In genomic region chr19:2888739-2889224, GRCh38 we compare ENCODE assay signal across 8 cellular contexts. TPM values are rescaled to one million over a fixed set of nuclear protein-coding genes. Genes with fewer than 3 reads are reported as not detected.
DNase-seq lines count a peak whose midpoint lies in the region; ATAC-seq and TF ChIP-seq lines count a peak whose summit lies in the region.

No MANE protein-coding gene starts in this region.

- H3K4me3 ChIP-seq in IMR-90 (ENCODE audit: insufficient read depth, low read depth, low read length): no peak overlapping the region

- H3K4me1 ChIP-seq in IMR-90 (ENCODE audit: control insufficient read depth, insufficient read depth, low read length): no peaks in the 10 kb centered on the region

- no peak overlapping the region for H3K4ac ChIP-seq in IMR-90 (ENCODE audit: low read depth, low read length)

- H3K27ac Mint-ChIP-seq in glutamatergic neuron (ENCODE audit: unreplicated experiment): no peak overlapping the region

- BruUV-seq in IMR-90 (replicated peaks; lab: Mats Ljungman, UMichigan): no TSS peak

- no peak overlapping the region for H3K23ac ChIP-seq in IMR-90 (ENCODE audit: low read depth, low read length)

- TF ChIP-seq RAD21 in IMR-90 (IDR thresholded peaks at IDR 0.05; ENCODE audit: low read length): no peak

- H4K5ac ChIP-seq in IMR-90 (ENCODE audit: low read depth, low read length): no peak overlapping the region

- H3K18ac ChIP-seq in IMR-90 (ENCODE audit: low read depth, low read length): no peak overlapping the region

- in situ Hi-C loops in IMR-90 (cut with MboI; ENCODE audit: low sequenced_read_pairs): no loop called here

- ATAC-seq in IMR-90 (ENCODE audit: low read depth) (no peak), esophagus mucosa (peak; percentile 39), GM18867 (IDR thresholded peaks at IDR 0.05; ENCODE audit: unreplicated experiment) (no peak), HG03378 (IDR thresholded peaks at IDR 0.05; ENCODE audit: unreplicated experiment) (no peak), GM21367 (IDR thresholded peaks at IDR 0.05; ENCODE audit: unreplicated experiment) (no peak)

- no peak overlapping the region for H3K4me3 Mint-ChIP-seq in glutamatergic neuron (ENCODE audit: unreplicated experiment)

- H2BK120ac ChIP-seq in IMR-90 (ENCODE audit: low read depth, low read length): no peak overlapping the region

- CTCF ChIA-PET in IMR-90 (lab: Yijun Ruan, JAX): interaction anchor here (1.3 to 1.7 kb wide), 2 partner anchors 12 to 62 kb away, joined by 9 to 10 read pairs; partner anchors contain the start of gene ZNF57

- H3K9ac ChIP-seq in IMR-90 (ENCODE audit: low read depth, low read length): no peak overlapping the region

- dilution Hi-C loops in IMR-90 (cut with HindIII; ENCODE audit: low sequenced_read_pairs, unreplicated experiment): no loop called here

- H3K36me3 ChIP-seq in IMR-90 (ENCODE audit: control insufficient read depth, insufficient read depth, low read length): no peaks in the 10 kb centered on the region

- no peak overlapping the region for H2BK5ac ChIP-seq in IMR-90 (ENCODE audit: low read depth, low read length, poor library complexity, severe bottlenecking)

- H4K20me1 ChIP-seq in IMR-90 (ENCODE audit: insufficient read depth, low read length): no peaks in the 10 kb centered on the region

- no peak overlapping the region for H2AK5ac ChIP-seq in IMR-90 (ENCODE audit: low read depth, low read length)

- no peaks in the 10 kb centered on the region for H3K4me1 Mint-ChIP-seq in glutamatergic neuron (ENCODE audit: low read depth, unreplicated experiment)

- H2AK9ac ChIP-seq in IMR-90 (replicated peaks; ENCODE audit: low read depth, low read length, poor library complexity): no peak overlapping the region

- DNase-seq in IMR-90 (no peak), glutamatergic neuron (no peak)
- DNase-seq in activated CD4-positive, CD25-positive, alpha-beta regulatory T cell (lab: John Stamatoyannopoulos, UW): peak; percentile 14 to 36 (median 23)
- peak in 2 of 3 experiments; percentile 37 to 66 for DNase-seq in stimulated activated CD4-positive, alpha-beta T cell treated with anti-CD3 and anti-CD28 coated beads, TNF-alpha, amount 100 ng/mL, for 24 hours (ENCODE audit: low read depth in 3 of 3)

- no peak overlapping the region for H3K14ac ChIP-seq in IMR-90 (replicated peaks; ENCODE audit: low read depth, low read length)

- no peak overlapping the region for H4K91ac ChIP-seq in IMR-90 (ENCODE audit: insufficient read depth, low read depth, low read length)

- no peak for TF ChIP-seq POLR2A in IMR-90 (IDR thresholded peaks at IDR 0.05; ENCODE audit: low read depth, low read length)

- H3K27me3 ChIP-seq in IMR-90 (ENCODE audit: control insufficient read depth, insufficient read depth, low read length): 0 out of 2 replicates have a peak, but pooled peaks cover 2% of the 10 kb centered on the region

- H4K8ac ChIP-seq in IMR-90 (ENCODE audit: low read depth in 2 of 2, low read length in 2 of 2): no peak overlapping the region

- H3K79me1 ChIP-seq in IMR-90 (ENCODE audit: low read depth in 1 of 2, low read length in 2 of 2): no peaks in the 10 kb centered on the region

- no peak overlapping the region for H3K27ac ChIP-seq in IMR-90 (ENCODE audit: insufficient read depth, low read length)

- H3K36me3 Mint-ChIP-seq in glutamatergic neuron (ENCODE audit: unreplicated experiment): no peaks in the 10 kb centered on the region

- H2BK20ac ChIP-seq in IMR-90 (ENCODE audit: low read depth, low read length): no peak overlapping the region

- peaks cover 4% of the 10 kb centered on the region for H3K9me3 Mint-ChIP-seq in glutamatergic neuron (ENCODE audit: unreplicated experiment)

- no peaks in the 10 kb centered on the region for H3K27me3 Mint-ChIP-seq in glutamatergic neuron (ENCODE audit: unreplicated experiment)

- intact Hi-C loops in IMR-90 (cut with micrococcal nuclease): no loop called here

- H2AFZ ChIP-seq in IMR-90 (replicated peaks; ENCODE audit: low read length, poor library complexity): peak overlapping the region; percentile 21

- no peak overlapping the region for H2BK15ac ChIP-seq in IMR-90 (ENCODE audit: low read depth, low read length)

- POLR2A ChIA-PET in IMR-90 (lab: Charles Lee; ENCODE audit: unreplicated experiment): no interaction called here

- WGBS in IMR-90 (ENCODE audit: extremely low coverage in 2 of 2, insufficient read length in 1 of 2), 2 experiments: 81% methylated on average over 18 of the region's 36 CpGs; no CpG with 5 or more reads in 1 of the 2 experiments

- no peak for TF ChIP-seq CTCF in IMR-90 (conservative IDR thresholded peaks at IDR 0.05; ENCODE audit: low read depth, low read length)
- no peak for TF ChIP-seq CTCF in glutamatergic neuron (IDR thresholded peaks at IDR 0.05; ENCODE audit: partially characterized antibody, unreplicated experiment)

- H3K56ac ChIP-seq in IMR-90 (ENCODE audit: extremely low read depth, insufficient read depth, low read length): no peak overlapping the region

- H3K9me1 ChIP-seq in IMR-90 (ENCODE audit: insufficient read depth, low read length): no peaks in the 10 kb centered on the region

- no peak overlapping the region for H3K4me2 ChIP-seq in IMR-90 (ENCODE audit: low read depth, low read length)

- no peaks in the 10 kb centered on the region for H3K9me3 ChIP-seq in IMR-90 (ENCODE audit: control insufficient read depth, insufficient read depth, low read length)

TF ChIP-seq in IMR-90, 13 proteins besides CTCF, POLR2A, EP300 and RAD21:
- TF ChIP-seq CHD1 (IDR thresholded peaks at IDR 0.05; ENCODE audit: low read depth, low read length) (no peak), USF2 (IDR thresholded peaks at IDR 0.05; ENCODE audit: low read depth, low read length) (no peak), SMC3 (IDR thresholded peaks at IDR 0.05; ENCODE audit: low read depth, low read length) (no peak), BHLHE40 (IDR thresholded peaks at IDR 0.05; ENCODE audit: low read depth, low read length) (no peak), RCOR1 (IDR thresholded peaks at IDR 0.05; ENCODE audit: insufficient replicate concordance, low read length) (no peak), ELK1 (IDR thresholded peaks at IDR 0.05; ENCODE audit: borderline replicate concordance, low read depth, low read length) (no peak), MXI1 (IDR thresholded peaks at IDR 0.05; ENCODE audit: borderline replicate concordance, low read depth, low read length) (no peak), MAZ (IDR thresholded peaks at IDR 0.05; ENCODE audit: borderline replicate concordance, low read depth, low read length) (no peak), RFX5 (IDR thresholded peaks at IDR 0.05; ENCODE audit: low read depth, low read length) (no peak), MAFK (IDR thresholded peaks at IDR 0.05; ENCODE audit: low read depth, low read length) (no peak), CEBPB (IDR thresholded peaks at IDR 0.05; ENCODE audit: low read depth, low read length) (no peak), NFE2L2 (IDR thresholded peaks at IDR 0.05; ENCODE audit: low read depth, low read length) (no peak), FOS (IDR thresholded peaks at IDR 0.05; ENCODE audit: low read depth, low read length) (no peak)

RNA-seq across cellular contexts. Expression of gene ZNF57, which starts 11.9 kb away (rescaled TPM):
- total RNA-seq in IMR-90 (2012; rRNA removed) (6.1 and 8.6 TPM in 2 replicates), esophagus mucosa (4.7 TPM), glutamatergic neuron (ENCODE audit: unreplicated experiment) (2.7 TPM)
- polyA plus RNA-seq in IMR-90 (2012; rRNA removed): 1.6 and 2.2 TPM in 2 replicates
- 0.47 and 0.66 TPM in 2 replicates for polyA plus RNA-seq in IMR-90 (2012; cell fraction: cytosol; rRNA removed)
- polyA plus RNA-seq in IMR-90 (2012; cell fraction: nucleus; rRNA removed; ENCODE audit: low replicate concordance): 0.28 and 2.9 TPM in 2 replicates

RNA-seq across cellular contexts. Expression of gene ZNF556, which starts 21.6 kb away (rescaled TPM):
- total RNA-seq in IMR-90 (2012; rRNA removed) (not detected in 2 replicates), esophagus mucosa (0.60 TPM), glutamatergic neuron (ENCODE audit: unreplicated experiment) (not detected)
- polyA plus RNA-seq in IMR-90 (2012; rRNA removed): not detected in 2 replicates
- polyA plus RNA-seq in IMR-90 (2012; cell fraction: cytosol; rRNA removed): not detected in 2 replicates
- polyA plus RNA-seq in IMR-90 (2012; cell fraction: nucleus; rRNA removed; ENCODE audit: low replicate concordance): not detected in 2 replicates

RNA-seq across cellular contexts. Expression of gene ZNF555, which starts 47.5 kb away (rescaled TPM):
- total RNA-seq in IMR-90 (2012; rRNA removed): 6.4 and 9.7 TPM in 2 replicates
- 1.6 and 2.8 TPM in 2 replicates for polyA plus RNA-seq in IMR-90 (2012; rRNA removed)
- 0.31 and 0.58 TPM in 2 replicates for polyA plus RNA-seq in IMR-90 (2012; cell fraction: cytosol; rRNA removed)
- polyA plus RNA-seq in IMR-90 (2012; cell fraction: nucleus; rRNA removed; ENCODE audit: low replicate concordance): 0.36 and 2.9 TPM in 2 replicates
- total RNA-seq in esophagus mucosa: 1.7 TPM
- total RNA-seq in glutamatergic neuron (ENCODE audit: unreplicated experiment): 8.4 TPM

RNA-seq across cellular contexts. Expression of gene ZNF77, which starts 56.0 kb away (rescaled TPM):
- total RNA-seq in IMR-90 (2012; rRNA removed) (5.3 and 6.5 TPM in 2 replicates), esophagus mucosa (2.4 TPM), glutamatergic neuron (ENCODE audit: unreplicated experiment) (4.8 TPM)
- polyA plus RNA-seq in IMR-90 (2012; rRNA removed): 3.6 and 3.9 TPM in 2 replicates
- 1.1 and 2.7 TPM in 2 replicates for polyA plus RNA-seq in IMR-90 (2012; cell fraction: cytosol; rRNA removed)
- 2.2 and 8.0 TPM in 2 replicates for polyA plus RNA-seq in IMR-90 (2012; cell fraction: nucleus; rRNA removed; ENCODE audit: low replicate concordance)

Comparison
In these comparisons a context has a peak if more than half of its experiments do, and no peak if none do; other contexts are left out.
1. DNase-seq: peak in activated CD4-positive, CD25-positive, alpha-beta regulatory T cell (4 of 4) and stimulated activated CD4-positive, alpha-beta T cell treated with anti-CD3 and anti-CD28 coated beads, TNF-alpha, amount 100 ng/mL, for 24 hours (2 of 3); none in IMR-90 (single experiment) and glutamatergic neuron (single experiment).